ENCODE assay signal across 18 cellular contexts in genomic region chr14:65054471-65055085, GRCh38. TPM values are rescaled to one million over a fixed set of nuclear protein-coding genes. Genes with fewer than 3 reads are reported as not detected.
A peak's percentile ranks its signal among the peaks of the same experiment; 100 is the strongest.
DNase-seq lines count a peak whose midpoint lies in the region; ATAC-seq and TF ChIP-seq lines count a peak whose summit lies in the region.
"Had no signal": no experiment of that assay in that cellular context is flagged by ENCODE, and none has a peak within 500 bp of the region (broad histone marks: within the 10 kb centered on the region; RNA-seq: fewer than 3 reads in every experiment).

No MANE protein-coding gene starts in this region.

- H3K9me3 ChIP-seq in breast epithelium: no peaks in the 10 kb centered on the region
- H3K9me3 ChIP-seq: thyroid gland had no signal

- no peaks in the 10 kb centered on the region for H3K27me3 Mint-ChIP-seq in natural killer cell (ENCODE audit: low read depth in 2 of 2)
- H3K27me3 Mint-ChIP-seq: activated CD4-positive, alpha-beta T cell treated with anti-CD3 and anti-CD28 coated beads, Interleukin-2, amount 10 ng/mL, durations not matched to agents 24 days and 14 days had no signal

- peak; percentile 76 to 90 (median 82) for ATAC-seq in natural killer cell
- no peak for ATAC-seq in HG02870 (IDR thresholded peaks at IDR 0.05; ENCODE audit: unreplicated experiment)
- no peak for ATAC-seq in GM18907 (IDR thresholded peaks at IDR 0.05; ENCODE audit: unreplicated experiment)
- ATAC-seq: GM12878 had no signal

- no peak overlapping the region for H3K4me3 ChIP-seq in breast epithelium
- H3K4me3 ChIP-seq: dorsolateral prefrontal cortex, GM12878, thyroid gland had no signal

- H3K27me3 ChIP-seq in breast epithelium: no peaks in the 10 kb centered on the region
- H3K27me3 ChIP-seq: dorsolateral prefrontal cortex, thyroid gland had no signal

- TF ChIP-seq CTCF in natural killer cell (IDR thresholded peaks at IDR 0.05) (no peak), breast epithelium (IDR thresholded peaks at IDR 0.05) (no peak)

- H3K27ac ChIP-seq in breast epithelium: no peak overlapping the region
- H3K27ac ChIP-seq: thyroid gland had no signal

- no peaks in the 10 kb centered on the region for H3K36me3 Mint-ChIP-seq in natural killer cell

- H3K27ac Mint-ChIP-seq in natural killer cell: peak overlapping the region; percentile 17 to 30
- H3K27ac Mint-ChIP-seq: activated CD4-positive, alpha-beta T cell treated with anti-CD3 and anti-CD28 coated beads, Interleukin-2, amount 10 ng/mL, durations not matched to agents 24 days and 14 days; activated T-helper 1 cell treated with anti-CD3 and anti-CD28 coated beads, Interleukin-12 subunit alpha, Interleukin-12 subunit beta, Interleukin-2, Interleukin-4 antibody, amounts not matched to agents 30 ng/mL and 10 ng/mL and 1 ng/mL, durations not matched to agents 14 hours and 24 hours and 36 hours; mesothelial cell of epicardium had no signal

- H3K9me3 Mint-ChIP-seq in natural killer cell: no peaks in the 10 kb centered on the region
- H3K9me3 Mint-ChIP-seq: activated CD4-positive, alpha-beta T cell treated with anti-CD3 and anti-CD28 coated beads, Interleukin-2, amount 10 ng/mL, durations not matched to agents 24 days and 14 days; activated T-helper 1 cell treated with anti-CD3 and anti-CD28 coated beads, Interleukin-12 subunit alpha, Interleukin-12 subunit beta, Interleukin-2, Interleukin-4 antibody, amounts not matched to agents 30 ng/mL and 10 ng/mL and 1 ng/mL, durations not matched to agents 14 hours and 24 hours and 36 hours had no signal

- H3K36me3 ChIP-seq in breast epithelium: no peaks in the 10 kb centered on the region

- DNase-seq in CD1c-positive myeloid dendritic cell (ENCODE audit: extremely low spot score) (peak; percentile 60), MV-4-11 (lab: John Stamatoyannopoulos, UW) (peak; percentile 99), erythroblast (lab: John Stamatoyannopoulos, UW) (peak; percentile 57 to 80), natural killer cell (peak; percentile 17), HT-29 (ENCODE audit: low spot score) (no peak), breast epithelium (ENCODE audit: low spot score in 2 of 2) (no peak)
- DNase-seq: activated CD4-positive, alpha-beta T cell treated with anti-CD3 and anti-CD28 coated beads, Interleukin-2, amount 10 ng/mL, durations not matched to agents 24 days and 14 days; DMS79; MM.1S; NCI-H226; SW 1271; thyroid gland had no signal

- no peaks in the 10 kb centered on the region for H3K4me1 ChIP-seq in breast epithelium
- H3K4me1 ChIP-seq: thyroid gland had no signal

- TF ChIP-seq POLR2A in erythroblast (IDR thresholded peaks at IDR 0.05; ENCODE audit: low read length): no peak
- no peak for TF ChIP-seq POLR2A in breast epithelium (IDR thresholded peaks at IDR 0.05)

- intact Hi-C loops in natural killer cell (cut with micrococcal nuclease) (no loop called here), breast epithelium (cut with DNase I; ENCODE audit: low total_unique reads) (no loop called here)

- H3K4me3 Mint-ChIP-seq in natural killer cell: peak overlapping the region; percentile 54
- H3K4me3 Mint-ChIP-seq: activated CD4-positive, alpha-beta T cell treated with anti-CD3 and anti-CD28 coated beads, Interleukin-2, amount 10 ng/mL, durations not matched to agents 24 days and 14 days; activated T-helper 1 cell treated with anti-CD3 and anti-CD28 coated beads, Interleukin-12 subunit alpha, Interleukin-12 subunit beta, Interleukin-2, Interleukin-4 antibody, amounts not matched to agents 30 ng/mL and 10 ng/mL and 1 ng/mL, durations not matched to agents 14 hours and 24 hours and 36 hours; mesothelial cell of epicardium had no signal

- H3K4me1 Mint-ChIP-seq in natural killer cell: peaks cover 11 to 26% of the 10 kb centered on the region in 2 donors

RNA-seq across cellular contexts. Expression of gene MAX, which starts 47.7 kb away (rescaled TPM):
- 100 to 1,000 TPM; 162 to 208 (median 191) TPM for total RNA-seq in natural killer cell
- total RNA-seq in HT-29 (2014; rRNA removed; shearing (Covaris generic)): 31.2 and 32.7 TPM in 2 replicates
- 10 to 100 TPM; 50.5 to 64.1 (median 51.7) TPM for total RNA-seq in breast epithelium

Comparison
In these comparisons a context has a peak if more than half of its experiments do, and no peak if none do; other contexts are left out.
1. DNase-seq: peak in CD1c-positive myeloid dendritic cell (single experiment), MV-4-11 (single experiment), erythroblast (2 of 2) and natural killer cell (single experiment); none in HT-29 (single experiment) and breast epithelium (0 of 2).
2. ATAC-seq: peak in natural killer cell (3 of 3); none in HG02870 (single experiment) and GM18907 (single experiment).